Comparison of ENCODE assay signal across 1 cellular context in the genomic region with DNA sequence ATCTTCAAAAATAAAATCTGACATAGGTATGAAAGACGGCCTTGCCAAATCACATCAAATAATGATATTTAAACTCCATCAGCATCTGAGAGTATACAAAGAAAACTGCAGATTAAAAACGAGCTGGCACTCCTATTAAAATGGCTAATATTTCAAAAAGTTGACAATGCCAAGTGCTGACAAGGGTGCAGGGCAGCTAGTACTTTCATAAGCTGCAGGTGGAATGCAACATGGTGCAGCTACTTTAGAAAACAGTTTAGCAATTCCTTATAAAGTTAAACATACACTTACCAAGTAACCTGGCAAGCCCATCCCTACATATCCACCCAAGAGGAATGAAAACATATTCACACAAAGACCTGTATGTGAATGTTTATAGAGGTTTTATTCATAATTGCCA.
TF ChIP-seq lines count a peak whose summit lies in the region.

No MANE protein-coding gene starts in this region.

TF ChIP-seq in HepG2, 621 proteins besides CTCF, POLR2A, EP300 and RAD21:
- peak; percentile 93 for TF ChIP-seq ZNF7 (CRISPR knock-in tag; IDR thresholded peaks at IDR 0.05)
- TF ChIP-seq PAWR (CRISPR knock-in tag; IDR thresholded peaks at IDR 0.05; ENCODE audit: borderline replicate concordance): no peak
